Comparison of ENCODE assay signal across 22 cellular contexts in the genomic region with DNA sequence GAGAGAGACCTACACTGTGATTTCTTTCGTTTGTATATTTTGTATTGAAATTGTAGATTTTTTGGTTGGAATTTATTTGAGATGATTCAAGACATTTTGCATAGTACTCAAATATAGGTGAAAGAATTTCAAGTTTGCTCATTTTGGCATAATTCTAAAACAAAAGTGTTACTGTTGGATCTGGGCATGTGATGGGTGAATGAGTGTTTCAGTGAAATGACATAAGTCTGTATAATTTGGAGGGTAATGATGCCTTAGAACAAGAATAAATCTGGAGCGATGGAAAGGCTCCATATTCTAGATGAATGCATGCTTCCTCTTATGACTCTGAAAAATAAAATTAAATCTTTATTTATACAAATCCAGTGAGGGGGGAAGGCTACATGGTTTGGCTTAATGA.
"Had no signal": no experiment of that assay in that cellular context is flagged by ENCODE, and none has a peak within 500 bp of the region (broad histone marks: within the 10 kb centered on the region; RNA-seq: fewer than 3 reads in every experiment).

No MANE protein-coding gene starts in this region.

- DNase-seq: activated CD4-positive, alpha-beta T cell treated with anti-CD3 and anti-CD28 coated beads for 4 hours; activated CD4-positive, alpha-beta T cell treated with anti-CD3 and anti-CD28 coated beads, Interleukin-2, amount 50 U/mL, for 48 hours; activated CD4-positive, CD25-positive, alpha-beta regulatory T cell; activated effector memory CD4-positive, alpha-beta T cell treated with anti-CD3 and anti-CD28 coated beads, Interleukin-2, amount 50 U/mL, for 16 hours; activated naive CD4-positive, alpha-beta T cell treated with anti-CD3 and anti-CD28 coated beads, Interleukin-2, amount 50 U/mL, for 16 hours; activated naive CD8-positive, alpha-beta T cell treated with anti-CD3 and anti-CD28 coated beads, Interleukin-2, amount 50 U/mL, for 24 hours; activated T-cell treated with anti-CD3 and anti-CD28 coated beads, Interleukin-2, amount 50 U/mL, for 72 hours; anterior cingulate cortex; body of pancreas; effector CD8-positive, alpha-beta T cell; foreskin melanocyte; left cardiac atrium; lower lobe of right lung; mesendoderm; naive B cell; nucleus accumbens; sigmoid colon; stimulated activated CD4-positive, alpha-beta T cell treated with anti-CD3 and anti-CD28 coated beads, Interleukin-15, amount 100 ng/mL, for 24 hours; stimulated activated CD8-positive, alpha-beta memory T cell treated with anti-CD3 and anti-CD28 coated beads, Interleukin-4, amount 100 ng/mL, for 48 hours; stimulated activated naive B cell treated with anti-CD40 and anti-IgM and Interleukin-4, amounts not matched to agents 10 μg/mL and 1 μg/mL and 100 μg/mL, for 72 hours; T1000; upper lobe of left lung had no signal

- ATAC-seq: activated naive CD8-positive, alpha-beta T cell treated with anti-CD3 and anti-CD28 coated beads, Interleukin-2, amount 50 U/mL, for 24 hours; body of pancreas; left cardiac atrium; lower lobe of right lung; stimulated activated naive B cell treated with anti-CD40 and anti-IgM and Interleukin-4, amounts not matched to agents 10 μg/mL and 1 μg/mL and 100 μg/mL, for 72 hours had no signal
